ENCODE assay signal across 20 cellular contexts in genomic region chr17:83183150-83183820, GRCh38.
A peak's percentile ranks its signal among the peaks of the same experiment; 100 is the strongest.
DNase-seq lines count a peak whose midpoint lies in the region; ATAC-seq and TF ChIP-seq lines count a peak whose summit lies in the region.
"Had no signal": no experiment of that assay in that cellular context is flagged by ENCODE, and none has a peak within 500 bp of the region (broad histone marks: within the 10 kb centered on the region; RNA-seq: fewer than 3 reads in every experiment).

No MANE protein-coding gene starts in this region.

- H3K4me3 Mint-ChIP-seq in CD14-positive monocyte, result peak overlapping the region in 1 of 2 donors; percentile 63
- H3K4me3 Mint-ChIP-seq: activated B cell treated with CpG ODN at 0.5 μM for 24 hours; stimulated activated naive CD8-positive, alpha-beta T cell treated with anti-CD3 and anti-CD28 coated beads, Interleukin-15, amount 100 ng/mL, for 72 hours had no signal

- TF ChIP-seq CTCF in CD14-positive monocyte (IDR thresholded peaks at IDR 0.05) (no peak), left ventricle myocardium inferior (IDR thresholded peaks at IDR 0.05; ENCODE audit: borderline replicate concordance) (no peak), parathyroid adenoma (IDR thresholded peaks at IDR 0.05) (no peak)

- H3K4me1 ChIP-seq in left ventricle myocardium inferior (peaks cover 19% of the 10 kb centered on the region), parathyroid adenoma (peaks cover 35% of the 10 kb centered on the region)
- H3K4me1 ChIP-seq: SJCRH30, uterus had no signal

- in situ Hi-C loops in G401 (cut with HindIII; ENCODE audit: low sequenced_read_pairs), result no loop called here

- H3K36me3 Mint-ChIP-seq in CD14-positive monocyte, result peaks cover 3 to 4% of the 10 kb centered on the region in 2 donors

- H3K27me3 Mint-ChIP-seq in CD14-positive monocyte (ENCODE audit: low read depth in 3 of 3), result peaks cover 2 to 4% (median 3%) of the 10 kb centered on the region in 3 donors
- H3K27me3 Mint-ChIP-seq: stimulated activated naive CD8-positive, alpha-beta T cell treated with anti-CD3 and anti-CD28 coated beads, Interleukin-15, amount 100 ng/mL, for 72 hours had no signal

- H3K36me3 ChIP-seq in left ventricle myocardium inferior, result no peaks in the 10 kb centered on the region
- no peaks in the 10 kb centered on the region for H3K36me3 ChIP-seq in parathyroid adenoma (ENCODE audit: control insufficient read depth, insufficient read depth, low read length)
- H3K36me3 ChIP-seq: ascending aorta, SJCRH30, uterus had no signal

- H3K27ac Mint-ChIP-seq in CD14-positive monocyte, result peak overlapping the region; percentile 91 to 98 (median 96)
- H3K27ac Mint-ChIP-seq: activated B cell treated with CpG ODN at 0.5 μM for 24 hours; stimulated activated naive CD8-positive, alpha-beta T cell treated with anti-CD3 and anti-CD28 coated beads, Interleukin-15, amount 100 ng/mL, for 72 hours had no signal

- peak overlapping the region; percentile 25 for H3K27ac ChIP-seq in left ventricle myocardium inferior (replicated peaks)
- H3K27ac ChIP-seq in parathyroid adenoma, result peak overlapping the region; percentile 98
- H3K27ac ChIP-seq: ascending aorta, KMS-11, SJCRH30, uterus had no signal

- H3K9ac ChIP-seq in parathyroid adenoma, result no peak overlapping the region
- H3K9ac ChIP-seq: KMS-11 had no signal

- peaks cover 7 to 9% (median 8%) of the 10 kb centered on the region in 7 donors for H3K9me3 Mint-ChIP-seq in CD14-positive monocyte
- H3K9me3 Mint-ChIP-seq: activated B cell treated with CpG ODN at 0.5 μM for 24 hours had no signal

- peak overlapping the region; percentile 37 for H3K4me2 ChIP-seq in parathyroid adenoma (ENCODE audit: low read length)
- H3K4me2 ChIP-seq: KMS-11 had no signal

- no peak overlapping the region for H3K4me3 ChIP-seq in left ventricle myocardium inferior
- no peak overlapping the region for H3K4me3 ChIP-seq in parathyroid adenoma (ENCODE audit: low read depth, low read length)
- H3K4me3 ChIP-seq: ascending aorta, GM12878, SJCRH30, uterus had no signal

- H3K79me2 ChIP-seq in parathyroid adenoma, result no peaks in the 10 kb centered on the region

- H3K9me3 ChIP-seq in left ventricle myocardium inferior (replicated peaks) (peaks cover 6% of the 10 kb centered on the region), parathyroid adenoma (ENCODE audit: control insufficient read depth, low read length) (no peaks in the 10 kb centered on the region)
- H3K9me3 ChIP-seq: ascending aorta, uterus had no signal

- H3K4me1 Mint-ChIP-seq in CD14-positive monocyte, result peaks cover 31% of the 10 kb centered on the region
- H3K4me1 Mint-ChIP-seq: activated B cell treated with CpG ODN at 0.5 μM for 24 hours; stimulated activated naive CD8-positive, alpha-beta T cell treated with anti-CD3 and anti-CD28 coated beads, Interleukin-15, amount 100 ng/mL, for 72 hours had no signal

- DNase-seq in CD14-positive monocyte (ENCODE audit: low spot score), result no peak
- DNase-seq in G401 (ENCODE audit: low spot score), result peak; percentile 41
- DNase-seq in left ventricle myocardium inferior, result no peak
- DNase-seq in COR-L47 (lab: John Stamatoyannopoulos, UW), result no peak
- no peak for DNase-seq in NCI-H128 (lab: John Stamatoyannopoulos, UW; ENCODE audit: unreplicated experiment)
- DNase-seq: activated B cell treated with CpG ODN at 0.5 μM for 24 hours, activated gamma-delta T cell treated with Interleukin-2 at 50 U/mL for 16 hours, AML-193, hypothalamus, NCI-H524 treated with DMSO at 0.1 percent for 48 hours, retina, T-helper 2 cell had no signal

- intact Hi-C loops in CD14-positive monocyte (cut with micrococcal nuclease), result no loop called here
- intact Hi-C loops in left ventricle myocardium inferior (cut with micrococcal nuclease), result no loop called here

- no peak for ATAC-seq in HG02678 (IDR thresholded peaks at IDR 0.05; ENCODE audit: unreplicated experiment)
- ATAC-seq: GM12878; stimulated activated naive CD8-positive, alpha-beta T cell treated with anti-CD3 and anti-CD28 coated beads, Interleukin-15, amount 100 ng/mL, for 72 hours had no signal

- peak overlapping the region; percentile 78 for H2AFZ ChIP-seq in parathyroid adenoma

- H3K27me3 ChIP-seq in left ventricle myocardium inferior (ENCODE audit: low read depth) (no peaks in the 10 kb centered on the region), parathyroid adenoma (ENCODE audit: control insufficient read depth, insufficient read depth, low read length) (no peaks in the 10 kb centered on the region)
- H3K27me3 ChIP-seq: ascending aorta, uterus had no signal
